In the genomic region with DNA sequence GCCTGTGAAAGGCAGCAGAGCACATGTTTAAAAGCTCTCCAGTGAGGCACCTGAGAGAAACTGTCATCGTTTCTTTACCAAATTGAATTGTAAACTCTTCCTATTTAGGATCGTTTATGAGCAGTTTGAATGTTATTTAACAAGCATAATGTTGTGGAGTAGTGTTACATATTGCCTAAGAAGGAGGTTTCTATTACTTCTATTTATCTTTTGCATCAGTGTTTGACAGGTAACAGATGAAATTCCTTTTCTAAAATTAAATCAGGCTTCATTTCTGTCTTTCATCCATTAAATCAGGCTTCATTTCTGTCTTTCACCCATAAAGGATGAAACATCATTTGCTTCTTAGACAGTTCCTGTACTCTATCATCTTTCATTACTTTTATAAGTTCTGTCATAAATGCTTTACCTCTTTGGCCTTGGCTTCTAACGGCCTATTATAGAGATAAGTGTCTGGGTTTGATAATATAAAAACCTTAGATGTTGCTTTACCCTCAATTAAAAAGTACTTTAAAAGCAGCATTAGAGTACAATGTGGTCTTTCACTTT, we compare ENCODE assay signal across 19 cellular contexts.
"Had no signal": no experiment of that assay in that cellular context is flagged by ENCODE, and none has a peak within 500 bp of the region (broad histone marks: within the 10 kb centered on the region; RNA-seq: fewer than 3 reads in every experiment).

No MANE protein-coding gene starts in this region.

- DNase-seq: activated CD4-positive, alpha-beta memory T cell treated with anti-CD3 and anti-CD28 coated beads, Interleukin-2, amount 10 ng/mL, durations not matched to agents 7 days and 5 days; activated CD4-positive, alpha-beta T cell treated with anti-CD3 and anti-CD28 coated beads, Interleukin-2, amount 10 ng/mL, durations not matched to agents 24 days and 14 days; activated effector memory CD4-positive, alpha-beta T cell treated with Interleukin-2 at 50 U/mL for 16 hours; activated naive CD4-positive, alpha-beta T cell treated with anti-CD3 and anti-CD28 coated beads, Interleukin-2, amount 10 ng/mL, durations not matched to agents 7 days and 5 days; activated naive CD8-positive, alpha-beta T cell treated with anti-CD3 and anti-CD28 coated beads, Interleukin-2, amount 50 U/mL, for 24 hours; activated T-cell treated with anti-CD3 and anti-CD28 coated beads, Interleukin-2, amount 50 U/mL, for 72 hours; cerebellar nuclear complex; esophagus squamous epithelium; gastrocnemius medialis; hippocampal formation; kidney glomerular epithelial cell; left ventricle myocardium inferior; mammary epithelial cell; naive thymus-derived CD8-positive, alpha-beta T cell; sigmoid colon; stimulated activated CD4-positive, alpha-beta T cell treated with anti-CD3 and anti-CD28 coated beads, Interleukin-15, amount 100 ng/mL, for 24 hours; transverse colon had no signal

- ATAC-seq: activated CD4-positive, CD25-positive, alpha-beta regulatory T cell treated with anti-CD3 and anti-CD28 coated beads, Interleukin-2, amount 50 U/mL, for 24 hours; activated naive CD8-positive, alpha-beta T cell treated with anti-CD3 and anti-CD28 coated beads, Interleukin-2, amount 50 U/mL, for 24 hours; activated T-cell treated with anti-CD3 and anti-CD28 coated beads, Interleukin-2, amount 50 U/mL, for 72 hours; gastrocnemius medialis; naive thymus-derived CD8-positive, alpha-beta T cell; stimulated activated memory B cell treated with anti-CD40 and anti-IgM and Interleukin-4, amounts not matched to agents 10 μg/mL and 1 μg/mL and 100 μg/mL, for 72 hours had no signal
